In the genomic region with DNA sequence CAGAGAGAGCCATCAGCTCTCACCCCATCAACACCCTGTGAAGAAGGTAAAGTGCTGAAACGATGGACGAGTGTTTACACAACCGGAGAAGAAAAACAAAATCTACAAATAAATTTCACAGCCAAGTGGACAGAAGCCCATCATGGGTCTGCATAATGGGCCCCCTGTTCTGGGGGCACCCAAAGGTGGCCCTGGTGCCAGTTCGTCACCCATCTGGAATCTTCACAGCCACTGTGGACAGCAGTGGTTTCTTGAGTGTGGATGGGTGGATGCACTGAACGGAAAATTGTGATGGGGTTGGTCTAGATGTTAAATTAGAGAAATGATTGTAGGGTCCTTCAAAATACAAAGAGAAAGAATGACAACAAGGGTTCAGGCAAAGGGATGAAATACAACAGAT, we compare ENCODE assay signal across 21 cellular contexts. TPM values are rescaled to one million over a fixed set of nuclear protein-coding genes. Genes with fewer than 3 reads are reported as not detected.
DNase-seq lines count a peak whose midpoint lies in the region; ATAC-seq, FAIRE-seq and TF ChIP-seq lines count a peak whose summit lies in the region.
"Had no signal": no experiment of that assay in that cellular context is flagged by ENCODE, and none has a peak within 500 bp of the region (broad histone marks: within the 10 kb centered on the region; RNA-seq: fewer than 3 reads in every experiment).

No MANE protein-coding gene starts in this region.

- peak overlapping the region in 1 of 4 experiments; percentile 38 for H3K4me3 ChIP-seq in fibroblast of lung (replicated peaks in 1 of 4; ENCODE audit: control extremely low read depth in 1 of 4, insufficient read depth in 1 of 4, low read depth in 3 of 4, low read length in 4 of 4)
- H3K4me3 ChIP-seq: K562, MG63 had no signal

- CTCF ChIA-PET in activated naive CD4-positive, alpha-beta T cell treated with anti-CD3 and anti-CD28 coated beads, Interleukin-2, amount 10 ng/mL, durations not matched to agents 7 days and 5 days (lab: Charles Lee), result no interaction called here

- H4K20me1 ChIP-seq in fibroblast of lung (ENCODE audit: control insufficient read depth, extremely low read depth, insufficient read depth, low read length), result no peaks in the 10 kb centered on the region

- TF ChIP-seq CTCF in fibroblast of lung (conservative IDR thresholded peaks at IDR 0.05 in 1 of 2, IDR thresholded peaks at IDR 0.05 in 1 of 2; ENCODE audit: low read depth in 1 of 2, low read length in 2 of 2), result no peak
- no peak for TF ChIP-seq CTCF in nephron progenitor cell (IDR thresholded peaks at IDR 0.05)
- no peak for TF ChIP-seq CTCF in type B pancreatic cell (conservative IDR thresholded peaks at IDR 0.05)

- H3K27ac Mint-ChIP-seq in activated naive CD4-positive, alpha-beta T cell treated with anti-CD3 and anti-CD28 coated beads, Interleukin-2, amount 10 ng/mL, durations not matched to agents 7 days and 5 days, result no peak overlapping the region
- no peak overlapping the region for H3K27ac Mint-ChIP-seq in activated naive CD4-positive, alpha-beta T cell treated with anti-CD3 and anti-CD28 coated beads, Interleukin-2, amount 50 U/mL, for 72 hours
- H3K27ac Mint-ChIP-seq in nephron progenitor cell (peak overlapping the region; percentile 93), type B pancreatic cell (no peak overlapping the region)

- no peak overlapping the region for H3K4me2 ChIP-seq in fibroblast of lung (ENCODE audit: extremely low read depth, insufficient read depth, low read length)

- ATAC-seq in activated naive CD4-positive, alpha-beta T cell treated with anti-CD3 and anti-CD28 coated beads, Interleukin-2, amount 50 U/mL, for 72 hours, result no peak
- ATAC-seq: HCT116, HepG2, K562 had no signal

- H3K4me1 Mint-ChIP-seq in activated naive CD4-positive, alpha-beta T cell treated with anti-CD3 and anti-CD28 coated beads, Interleukin-2, amount 10 ng/mL, durations not matched to agents 7 days and 5 days, result peaks cover 5% of the 10 kb centered on the region
- H3K4me1 Mint-ChIP-seq in nephron progenitor cell (peaks cover 24% of the 10 kb centered on the region), type B pancreatic cell (ENCODE audit: unreplicated experiment) (peaks cover 10% of the 10 kb centered on the region)

- no peak overlapping the region for H3K27ac ChIP-seq in fibroblast of lung (ENCODE audit: insufficient read depth, low read length)
- H3K27ac ChIP-seq: C4-2B had no signal

- peaks cover 2% of the 10 kb centered on the region for H3K27me3 ChIP-seq in fibroblast of lung (ENCODE audit: control insufficient read depth, insufficient read depth, low read length)
- H3K27me3 ChIP-seq: MG63 had no signal

- peaks cover 3% of the 10 kb centered on the region for H3K4me1 ChIP-seq in fibroblast of lung (ENCODE audit: control insufficient read depth, extremely low read depth, insufficient read depth, low read length)

- peak; percentile 0 for DNase-seq in activated naive CD4-positive, alpha-beta T cell treated with anti-CD3 and anti-CD28 coated beads, Interleukin-2, amount 10 ng/mL, durations not matched to agents 7 days and 5 days
- no peak for DNase-seq in activated naive CD4-positive, alpha-beta T cell treated with anti-CD3 and anti-CD28 coated beads, Interleukin-2, amount 50 U/mL, for 72 hours (ENCODE audit: low spot score in 2 of 2)
- no peak for DNase-seq in fibroblast of lung (ENCODE audit: low read depth in 2 of 2)
- no peak for DNase-seq in nephron progenitor cell
- peak; percentile 49 for DNase-seq in type B pancreatic cell (ENCODE audit: extremely low spot score, unreplicated experiment)
- DNase-seq in AML-193 (lab: John Stamatoyannopoulos, UW), result no peak
- DNase-seq in NCI-H2171 treated with DMSO at 0.1 percent for 48 hours (lab: John Stamatoyannopoulos, UW), result no peak
- no peak for DNase-seq in HTR-8/SVneo (ENCODE audit: insufficient read length, low spot score)
- DNase-seq: Calu3; CD8-positive, alpha-beta memory T cell; DMS53; GDM1; MG63; NCI-H1417; NCI-H187; NCI-H510A had no signal

- H3K79me2 ChIP-seq in fibroblast of lung (ENCODE audit: control insufficient read depth, insufficient read depth, low read length), result no peaks in the 10 kb centered on the region

- no peak overlapping the region for H3K9ac ChIP-seq in fibroblast of lung (ENCODE audit: insufficient read depth, low read length)

- no peak overlapping the region for H3K4me3 Mint-ChIP-seq in activated naive CD4-positive, alpha-beta T cell treated with anti-CD3 and anti-CD28 coated beads, Interleukin-2, amount 10 ng/mL, durations not matched to agents 7 days and 5 days
- H3K4me3 Mint-ChIP-seq in nephron progenitor cell (no peak overlapping the region), type B pancreatic cell (no peak overlapping the region)
- H3K4me3 Mint-ChIP-seq: CD8-positive, alpha-beta memory T cell had no signal

- H3K27me3 Mint-ChIP-seq in activated naive CD4-positive, alpha-beta T cell treated with anti-CD3 and anti-CD28 coated beads, Interleukin-2, amount 10 ng/mL, durations not matched to agents 7 days and 5 days, result peaks cover 14% of the 10 kb centered on the region
- peaks cover 27% of the 10 kb centered on the region for H3K27me3 Mint-ChIP-seq in nephron progenitor cell (ENCODE audit: low read depth, poor library complexity)
- peaks cover 7% of the 10 kb centered on the region for H3K27me3 Mint-ChIP-seq in type B pancreatic cell
- H3K27me3 Mint-ChIP-seq: CD8-positive, alpha-beta memory T cell had no signal

- peaks cover 13% of the 10 kb centered on the region for H3K9me3 Mint-ChIP-seq in activated naive CD4-positive, alpha-beta T cell treated with anti-CD3 and anti-CD28 coated beads, Interleukin-2, amount 10 ng/mL, durations not matched to agents 7 days and 5 days
- peaks cover 2 to 4% of the 10 kb centered on the region in 2 donors for H3K9me3 Mint-ChIP-seq in activated naive CD4-positive, alpha-beta T cell treated with anti-CD3 and anti-CD28 coated beads, Interleukin-2, amount 50 U/mL, for 72 hours
- H3K9me3 Mint-ChIP-seq in nephron progenitor cell (peaks cover 40% of the 10 kb centered on the region), type B pancreatic cell (no peaks in the 10 kb centered on the region)
- H3K9me3 Mint-ChIP-seq: CD8-positive, alpha-beta memory T cell had no signal

- no peaks in the 10 kb centered on the region for H3K36me3 ChIP-seq in fibroblast of lung (ENCODE audit: control insufficient read depth, insufficient read depth, low read length)

- no peaks in the 10 kb centered on the region for H3K9me3 ChIP-seq in fibroblast of lung (ENCODE audit: control insufficient read depth, insufficient read depth, low read depth, low read length)
- H3K9me3 ChIP-seq: MG63 had no signal

- peaks cover 30% of the 10 kb centered on the region for H3K36me3 Mint-ChIP-seq in activated naive CD4-positive, alpha-beta T cell treated with anti-CD3 and anti-CD28 coated beads, Interleukin-2, amount 10 ng/mL, durations not matched to agents 7 days and 5 days
- peaks cover 17 to 21% of the 10 kb centered on the region in 2 donors for H3K36me3 Mint-ChIP-seq in activated naive CD4-positive, alpha-beta T cell treated with anti-CD3 and anti-CD28 coated beads, Interleukin-2, amount 50 U/mL, for 72 hours
- H3K36me3 Mint-ChIP-seq in nephron progenitor cell (ENCODE audit: low read depth) (peaks cover 64% of the 10 kb centered on the region), type B pancreatic cell (peaks cover 16% of the 10 kb centered on the region)

- peak overlapping the region; percentile 67 for H2AFZ ChIP-seq in fibroblast of lung (ENCODE audit: low read length)

- FAIRE-seq in HTR-8/SVneo (lab: Jason Lieb, UNC), result no peak
- FAIRE-seq: H1, HepG2, K562 had no signal

RNA-seq across cellular contexts. Expression of gene ANKMY1, which starts 38.8 kb away (rescaled TPM):
- 10 to 100 TPM; 15.4 to 22.1 TPM for total RNA-seq in activated naive CD4-positive, alpha-beta T cell treated with anti-CD3 and anti-CD28 coated beads, Interleukin-2, amount 50 U/mL, for 72 hours
- total RNA-seq in fibroblast of lung (3.9 and 7.4 TPM in 2 replicates), type B pancreatic cell (ENCODE audit: low replicate concordance) (13.4 and 16.8 TPM in 2 replicates)
- polyA plus RNA-seq in fibroblast of lung, result 2.5 and 2.8 TPM in 2 replicates
- polyA plus RNA-seq in fibroblast of lung (2012), result 2.6 and 3.2 TPM in 2 replicates
- 14.7 and 16.6 TPM in 2 replicates for polyA minus RNA-seq in fibroblast of lung (ENCODE audit: low replicate concordance)

RNA-seq across cellular contexts. Expression of gene DUSP28, which starts 41.2 kb away (rescaled TPM):
- 1 to 10 TPM; 3.8 to 5.4 TPM for total RNA-seq in activated naive CD4-positive, alpha-beta T cell treated with anti-CD3 and anti-CD28 coated beads, Interleukin-2, amount 50 U/mL, for 72 hours
- 1.8 and 2.5 TPM in 2 replicates for total RNA-seq in fibroblast of lung
- 2.8 and 3.9 TPM in 2 replicates for polyA plus RNA-seq in fibroblast of lung
- polyA plus RNA-seq in fibroblast of lung (2012), result 3.1 and 3.9 TPM in 2 replicates
- 1.7 and 6.2 TPM in 2 replicates for polyA minus RNA-seq in fibroblast of lung (ENCODE audit: low replicate concordance)
- total RNA-seq in type B pancreatic cell (ENCODE audit: low replicate concordance), result 4.3 and 6.4 TPM in 2 replicates

RNA-seq across cellular contexts. Expression of gene RNPEPL1, which starts 49.3 kb away (rescaled TPM):
- 10 to 100 TPM; 22.6 to 51.2 TPM for total RNA-seq in activated naive CD4-positive, alpha-beta T cell treated with anti-CD3 and anti-CD28 coated beads, Interleukin-2, amount 50 U/mL, for 72 hours
- 10.3 and 20.6 TPM in 2 replicates for total RNA-seq in fibroblast of lung
- polyA plus RNA-seq in fibroblast of lung, result 7.9 and 10.0 TPM in 2 replicates
- polyA plus RNA-seq in fibroblast of lung (2012), result 38.7 and 49.1 TPM in 2 replicates
- 93.8 and 122 TPM in 2 replicates for polyA minus RNA-seq in fibroblast of lung (ENCODE audit: low replicate concordance)
- 40.5 and 66.4 TPM in 2 replicates for total RNA-seq in type B pancreatic cell (ENCODE audit: low replicate concordance)

Comparison
In these comparisons a context has a peak if more than half of its experiments do, and no peak if none do; other contexts are left out.
1. DNase-seq: peak in activated naive CD4-positive, alpha-beta T cell treated with anti-CD3 and anti-CD28 coated beads, Interleukin-2, amount 10 ng/mL, durations not matched to agents 7 days and 5 days (single experiment) and type B pancreatic cell (single experiment); none in activated naive CD4-positive, alpha-beta T cell treated with anti-CD3 and anti-CD28 coated beads, Interleukin-2, amount 50 U/mL, for 72 hours (0 of 2), fibroblast of lung (0 of 2), nephron progenitor cell (single experiment), AML-193 (0 of 2), NCI-H2171 treated with DMSO at 0.1 percent for 48 hours (single experiment) and HTR-8/SVneo (single experiment).